1 cellular context compared by ENCODE assay signal in genomic region chr20:62409935-62410741, GRCh38.
TF ChIP-seq lines count a peak whose summit lies in the region.

No MANE protein-coding gene starts in this region.

TF ChIP-seq in HepG2, 621 proteins besides CTCF, POLR2A, EP300 and RAD21 (continued from another document and continues in another):
- peak; percentile 77; the same call in 1 of the 2 replicates for TF ChIP-seq NR0B2 (CRISPR knock-in tag; IDR thresholded peaks at IDR 0.05)
- peak; percentile 20; the same call in 1 of the 2 replicates for TF ChIP-seq ELF3 (CRISPR knock-in tag; IDR thresholded peaks at IDR 0.05)
- peak; percentile 70 to 83; a peak in 2 of 4 replicates for TF ChIP-seq HMGXB4 (CRISPR knock-in tag; IDR thresholded peaks at IDR 0.05; ENCODE audit: borderline replicate concordance in 1 of 2, low read depth in 1 of 2)
- no peak for TF ChIP-seq ZNF232 (CRISPR knock-in tag; IDR thresholded peaks at IDR 0.05; ENCODE audit: borderline replicate concordance)
- TF ChIP-seq SALL1 (CRISPR knock-in tag; IDR thresholded peaks at IDR 0.05) = 0 out of 2 replicates have a peak, but pooled peaks have one; percentile 17
- no peak for TF ChIP-seq FOXP1 (IDR thresholded peaks at IDR 0.05)
- 0 out of 2 replicates have a peak, but pooled peaks have one; percentile 12 for TF ChIP-seq FOXP1 (CRISPR knock-in tag; IDR thresholded peaks at IDR 0.05)
- 0 out of 2 replicates have a peak, but pooled peaks have one; percentile 20 for TF ChIP-seq ZNF776 (CRISPR knock-in tag; IDR thresholded peaks at IDR 0.05)
- no peak for TF ChIP-seq DMAP1 (CRISPR knock-in tag; IDR thresholded peaks at IDR 0.05)
- TF ChIP-seq RFX1 (IDR thresholded peaks at IDR 0.05) = no peak
- peak; percentile 77 for TF ChIP-seq ZNF501 (CRISPR knock-in tag; IDR thresholded peaks at IDR 0.05)
- peak; percentile 92 for TF ChIP-seq ZBTB4 (CRISPR knock-in tag; IDR thresholded peaks at IDR 0.05; ENCODE audit: borderline replicate concordance)
- TF ChIP-seq HNRNPH1 (optimal IDR thresholded peaks at IDR 0.05; ENCODE audit: low read depth, low read length) = no peak
- TF ChIP-seq ZNF496 (CRISPR knock-in tag; IDR thresholded peaks at IDR 0.05; ENCODE audit: insufficient replicate concordance) = no peak
- peak; percentile 85 for TF ChIP-seq STAG1 (CRISPR knock-in tag; IDR thresholded peaks at IDR 0.05)
- TF ChIP-seq ZNF75D (CRISPR knock-in tag; IDR thresholded peaks at IDR 0.05; ENCODE audit: borderline replicate concordance) = 0 out of 2 replicates have a peak, but pooled peaks have one; percentile 55
- 0 out of 2 replicates have a peak, but pooled peaks have one; percentile 20 for TF ChIP-seq CHCHD3 (CRISPR knock-in tag; IDR thresholded peaks at IDR 0.05)
- TF ChIP-seq RXRA (CRISPR knock-in tag; IDR thresholded peaks at IDR 0.05) = peak; percentile 9; the same call in 1 of the 2 replicates
- peak; percentile 85 for TF ChIP-seq ZNF350 (CRISPR knock-in tag; IDR thresholded peaks at IDR 0.05; ENCODE audit: borderline replicate concordance, low read depth)
- TF ChIP-seq ZNF362 (CRISPR knock-in tag; IDR thresholded peaks at IDR 0.05; ENCODE audit: borderline replicate concordance) = 0 out of 2 replicates have a peak, but pooled peaks have one; percentile 13
- TF ChIP-seq ZNF225 (CRISPR knock-in tag; IDR thresholded peaks at IDR 0.05) = peak; percentile 86; the same call in 1 of the 2 replicates
- TF ChIP-seq ZNF737 (CRISPR knock-in tag; IDR thresholded peaks at IDR 0.05; ENCODE audit: borderline replicate concordance) = 0 out of 2 replicates have a peak, but pooled peaks have one; percentile 70
- TF ChIP-seq ZNF713 (CRISPR knock-in tag; IDR thresholded peaks at IDR 0.05) = 0 out of 2 replicates have a peak, but pooled peaks have one; percentile 44
- 0 out of 2 replicates have a peak, but pooled peaks have one; percentile 63 for TF ChIP-seq CSRNP1 (CRISPR knock-in tag; IDR thresholded peaks at IDR 0.05)
- peak; percentile 61 for TF ChIP-seq THAP9 (CRISPR knock-in tag; IDR thresholded peaks at IDR 0.05; ENCODE audit: borderline replicate concordance)
- peak; percentile 96 for TF ChIP-seq ZNF83 (CRISPR knock-in tag; IDR thresholded peaks at IDR 0.05; ENCODE audit: borderline replicate concordance)
- 0 out of 2 replicates have a peak, but pooled peaks have one; percentile 54 for TF ChIP-seq ZNF704 (CRISPR knock-in tag; IDR thresholded peaks at IDR 0.05; ENCODE audit: borderline replicate concordance)
- TF ChIP-seq ZNF746 (CRISPR knock-in tag; IDR thresholded peaks at IDR 0.05) = 0 out of 2 replicates have a peak, but pooled peaks have one; percentile 4
- no peak; the same call in 1 of the 2 replicates for TF ChIP-seq TERF1 (CRISPR knock-in tag; IDR thresholded peaks at IDR 0.05)
- no peak; the same call in 1 of the 2 replicates for TF ChIP-seq MTF2 (CRISPR knock-in tag; IDR thresholded peaks at IDR 0.05; ENCODE audit: borderline replicate concordance)
- no peak for TF ChIP-seq TEF (CRISPR knock-in tag; IDR thresholded peaks at IDR 0.05)
- TF ChIP-seq RAD51 (IDR thresholded peaks at IDR 0.05; ENCODE audit: borderline replicate concordance) = no peak
- no peak for TF ChIP-seq RNF2 (conservative IDR thresholded peaks at IDR 0.05; ENCODE audit: low read depth)
- 0 out of 2 replicates have a peak, but pooled peaks have one; percentile 5 for TF ChIP-seq STAT5B (CRISPR knock-in tag; IDR thresholded peaks at IDR 0.05)
- TF ChIP-seq SETDB1 (CRISPR knock-in tag; IDR thresholded peaks at IDR 0.05; ENCODE audit: borderline replicate concordance) = no peak
- TF ChIP-seq ZBTB7A (CRISPR knock-in tag; IDR thresholded peaks at IDR 0.05) = peak; percentile 95; the same call in 1 of the 2 replicates
- no peak for TF ChIP-seq HMG20B (CRISPR knock-in tag; conservative IDR thresholded peaks at IDR 0.05)
- TF ChIP-seq KDM3A (CRISPR knock-in tag; IDR thresholded peaks at IDR 0.05; ENCODE audit: low read depth) = 0 out of 2 replicates have a peak, but pooled peaks have one; percentile 12
- TF ChIP-seq WIZ (CRISPR knock-in tag; IDR thresholded peaks at IDR 0.05) = no peak
- peak; percentile 70; the same call in 1 of the 2 replicates for TF ChIP-seq MEIS1 (CRISPR knock-in tag; IDR thresholded peaks at IDR 0.05; ENCODE audit: borderline replicate concordance)
- TF ChIP-seq DZIP1 (CRISPR knock-in tag; IDR thresholded peaks at IDR 0.05) = peak; percentile 63; the same call in 1 of the 2 replicates
- TF ChIP-seq EHMT2 (IDR thresholded peaks at IDR 0.05; ENCODE audit: borderline replicate concordance, low read depth, low read length) = no peak
- TF ChIP-seq ZNF558 (CRISPR knock-in tag; IDR thresholded peaks at IDR 0.05; ENCODE audit: borderline replicate concordance) = peak; percentile 65; the same call in 1 of the 2 replicates
- TF ChIP-seq MEIS2 (CRISPR knock-in tag; IDR thresholded peaks at IDR 0.05) = 0 out of 2 replicates have a peak, but pooled peaks have one; percentile 4
- no peak for TF ChIP-seq ZNF335 (CRISPR knock-in tag; IDR thresholded peaks at IDR 0.05)
- 0 out of 2 replicates have a peak, but pooled peaks have one; percentile 1 for TF ChIP-seq SMC3 (IDR thresholded peaks at IDR 0.05; ENCODE audit: low read length)
